1 cellular context compared by ENCODE assay signal in genomic region chr9:114583776-114584175, GRCh38.
TF ChIP-seq lines count a peak whose summit lies in the region.

No MANE protein-coding gene starts in this region.

TF ChIP-seq in HEK293, 187 proteins besides CTCF, POLR2A, EP300 and RAD21 (continued from another document):
- TF ChIP-seq PRDM10 (tag by site-specific recombination; IDR thresholded peaks at IDR 0.05) (peak; percentile 76), ZNF423 (tag by site-specific recombination; IDR thresholded peaks at IDR 0.05) (no peak), ZBTB1 (tag by site-specific recombination; IDR thresholded peaks at IDR 0.05) (no peak), REPIN1 (tag by site-specific recombination; IDR thresholded peaks at IDR 0.05; ENCODE audit: low read depth) (no peak)
